Comparison of ENCODE assay signal across 31 cellular contexts in genomic region chr3:72580910-72581309, GRCh38.
"Had no signal": no experiment of that assay in that cellular context is flagged by ENCODE, and none has a peak within 500 bp of the region (broad histone marks: within the 10 kb centered on the region; RNA-seq: fewer than 3 reads in every experiment).

No MANE protein-coding gene starts in this region.

- H3K36me3 Mint-ChIP-seq: activated naive CD8-positive, alpha-beta T cell had no signal

- H3K36me3 ChIP-seq: adrenal gland, esophagus muscularis mucosa, gastrocnemius medialis, heart right ventricle had no signal

- DNase-seq: activated B cell treated with CpG ODN at 0.5 μM for 24 hours; activated CD4-positive, alpha-beta T cell treated with anti-CD3 and anti-CD28 coated beads for 48 hours; activated CD4-positive, alpha-beta T cell treated with anti-CD3 and anti-CD28 coated beads, Interleukin-2, amount 50 U/mL, for 1 hour; activated CD4-positive, alpha-beta T cell treated with anti-CD3 and anti-CD28 coated beads, Interleukin-2, amount 50 U/mL, for 48 hours; activated CD8-positive, alpha-beta memory T cell treated with anti-CD3 and anti-CD28 coated beads for 24 hours; activated CD8-positive, alpha-beta T cell treated with anti-CD3 and anti-CD28 coated beads for 36 hours; activated effector memory CD4-positive, alpha-beta T cell treated with Interleukin-2 at 50 U/mL for 16 hours; activated gamma-delta T cell treated with Interleukin-2 at 50 U/mL for 16 hours; activated naive CD4-positive, alpha-beta T cell treated with anti-CD3 and anti-CD28 coated beads, Interleukin-2, amount 50 U/mL, for 16 hours; activated naive CD4-positive, alpha-beta T cell treated with Interleukin-2 at 50 U/mL for 16 hours; activated T-cell treated with anti-CD3 and anti-CD28 coated beads, Interleukin-2, amount 50 U/mL, for 4 hours; adrenal gland; amygdala; aorta; body of pancreas; caudate nucleus; cortex of kidney; dermis blood vessel endothelial cell; effector CD4-positive, alpha-beta T cell; effector memory CD8-positive, alpha-beta T cell; erythroblast; foreskin keratinocyte; gastrocnemius medialis; heart right ventricle; T-helper 2 cell had no signal

- H3K27ac Mint-ChIP-seq: activated B cell treated with CpG ODN at 0.5 μM for 24 hours; activated CD8-positive, alpha-beta T cell treated with anti-CD3 and anti-CD28 coated beads for 36 hours; activated naive CD8-positive, alpha-beta T cell; activated T-helper 17 cell treated with anti-CD3 and anti-CD28 coated beads, Interleukin-2, amount 50 U/mL, for 72 hours; effector memory CD8-positive, alpha-beta T cell had no signal

- H3K9me3 ChIP-seq: adrenal gland, body of pancreas, esophagus muscularis mucosa, gastrocnemius medialis, heart right ventricle had no signal

- H3K27me3 Mint-ChIP-seq: activated naive CD8-positive, alpha-beta T cell had no signal

- H3K4me1 ChIP-seq: adrenal gland, esophagus muscularis mucosa, foreskin keratinocyte, gastrocnemius medialis, heart right ventricle had no signal

- H3K9me3 Mint-ChIP-seq: activated B cell treated with CpG ODN at 0.5 μM for 24 hours; activated CD8-positive, alpha-beta T cell treated with anti-CD3 and anti-CD28 coated beads for 36 hours; activated T-cell treated with anti-CD3 and anti-CD28 coated beads, Interleukin-2, amount 50 U/mL, for 4 hours; effector memory CD8-positive, alpha-beta T cell had no signal

- H3K4me3 ChIP-seq: adrenal gland, body of pancreas, esophagus muscularis mucosa, gastrocnemius medialis, heart right ventricle had no signal

- ATAC-seq: activated CD4-positive, CD25-positive, alpha-beta regulatory T cell treated with anti-CD3 and anti-CD28 coated beads, Interleukin-2, amount 50 U/mL, for 24 hours; activated CD8-positive, alpha-beta T cell treated with anti-CD3 and anti-CD28 coated beads for 36 hours; activated T-cell treated with anti-CD3 and anti-CD28 coated beads, Interleukin-2, amount 50 U/mL, for 4 hours; activated T-helper 17 cell treated with anti-CD3 and anti-CD28 coated beads, Interleukin-2, amount 50 U/mL, for 72 hours; body of pancreas; effector memory CD8-positive, alpha-beta T cell; foreskin keratinocyte; gastrocnemius medialis; heart right ventricle had no signal

- H3K4me1 Mint-ChIP-seq: activated T-helper 17 cell treated with anti-CD3 and anti-CD28 coated beads, Interleukin-2, amount 50 U/mL, for 72 hours had no signal

- FAIRE-seq: colon had no signal

- H3K4me3 Mint-ChIP-seq: activated B cell treated with CpG ODN at 0.5 μM for 24 hours; activated CD8-positive, alpha-beta T cell treated with anti-CD3 and anti-CD28 coated beads for 36 hours; activated naive CD8-positive, alpha-beta T cell; activated T-cell treated with anti-CD3 and anti-CD28 coated beads, Interleukin-2, amount 50 U/mL, for 4 hours; activated T-helper 17 cell treated with anti-CD3 and anti-CD28 coated beads, Interleukin-2, amount 50 U/mL, for 72 hours; effector memory CD8-positive, alpha-beta T cell had no signal

- H3K27me3 ChIP-seq: adrenal gland, body of pancreas, esophagus muscularis mucosa, gastrocnemius medialis, heart right ventricle had no signal

- H3K27ac ChIP-seq: adrenal gland, body of pancreas, esophagus muscularis mucosa, foreskin keratinocyte, gastrocnemius medialis, heart right ventricle, VCaP had no signal
